In the genomic region with DNA sequence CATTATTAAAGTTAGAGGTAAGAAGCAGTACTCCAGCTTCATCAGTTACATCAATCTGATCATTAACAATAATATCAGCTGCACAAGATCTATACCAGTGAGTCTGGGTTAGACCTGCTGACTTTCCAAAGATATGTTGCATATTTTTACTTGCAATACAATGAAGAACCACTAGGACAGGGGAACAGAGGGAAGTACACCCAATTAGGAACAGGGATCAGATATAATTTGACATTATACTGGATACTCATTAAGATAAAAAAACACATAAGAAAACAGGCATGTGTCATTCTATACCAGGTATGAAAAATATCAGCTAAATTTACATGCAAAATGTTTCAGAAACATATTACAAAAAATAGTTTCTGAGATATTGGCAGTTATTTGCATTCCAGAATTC, we compare ENCODE assay signal across 23 cellular contexts.
DNase-seq lines count a peak whose midpoint lies in the region; ATAC-seq and TF ChIP-seq lines count a peak whose summit lies in the region.
"Had no signal": no experiment of that assay in that cellular context is flagged by ENCODE, and none has a peak within 500 bp of the region (broad histone marks: within the 10 kb centered on the region; RNA-seq: fewer than 3 reads in every experiment).

No MANE protein-coding gene starts in this region.

- H3K4ac ChIP-seq in H9 (ENCODE audit: low read depth, low read length) = no peak overlapping the region

- no peak for TF ChIP-seq POLR2A in testis (IDR thresholded peaks at IDR 0.05)

- H2BK120ac ChIP-seq in H9 (ENCODE audit: low read depth, low read length, poor library complexity, severe bottlenecking) = no peak overlapping the region

- H3K23ac ChIP-seq in H9 (ENCODE audit: insufficient read length, low read depth, low read length) = no peak overlapping the region

- no peak overlapping the region for H3K4me2 ChIP-seq in H9 (ENCODE audit: insufficient read depth, insufficient read length, low read length)
- H3K4me2 ChIP-seq in OCI-LY7 (ENCODE audit: low read length) = no peak overlapping the region

- H3K14ac ChIP-seq in H9 (ENCODE audit: insufficient read depth, low read length) = no peak overlapping the region

- H2AFZ ChIP-seq in H9 (ENCODE audit: low read length) = no peak overlapping the region
- no peak overlapping the region for H2AFZ ChIP-seq in OCI-LY7 (ENCODE audit: low read length)

- H4K91ac ChIP-seq in H9 (ENCODE audit: insufficient read length, low read depth, low read length) = no peak overlapping the region

- no peak overlapping the region for H4K5ac ChIP-seq in H9 (ENCODE audit: insufficient read length, low read depth, low read length)

- H3K27ac ChIP-seq in H9 (ENCODE audit: insufficient read length, low read depth, low read length) = no peak overlapping the region
- H3K27ac ChIP-seq in OCI-LY7 (ENCODE audit: low read depth, low read length, poor library complexity, severe bottlenecking) = no peak overlapping the region
- no peak overlapping the region for H3K27ac ChIP-seq in testis
- no peak overlapping the region for H3K27ac ChIP-seq in naive thymus-derived CD4-positive, alpha-beta T cell (ENCODE audit: low read depth, low read length)
- H3K27ac ChIP-seq: body of pancreas, dorsolateral prefrontal cortex, SJSA1, skin epidermis, upper lobe of right lung had no signal

- no peaks in the 10 kb centered on the region for H3K9me3 Mint-ChIP-seq in H9
- H3K9me3 Mint-ChIP-seq in naive thymus-derived CD4-positive, alpha-beta T cell = peaks cover 0 to 20% (median 9%) of the 10 kb centered on the region in 11 donors

- H3K79me2 ChIP-seq in H9 (ENCODE audit: insufficient read depth, low read length) (no peaks in the 10 kb centered on the region), OCI-LY7 (ENCODE audit: insufficient read depth, low read depth, low read length) (no peaks in the 10 kb centered on the region)

- H2AK5ac ChIP-seq in H9 (ENCODE audit: insufficient read length, low read length) = no peak overlapping the region

- H3K4me3 Mint-ChIP-seq in H9 = no peak overlapping the region
- H3K4me3 Mint-ChIP-seq in naive thymus-derived CD4-positive, alpha-beta T cell = no peak overlapping the region
- H3K4me3 Mint-ChIP-seq: activated CD8-positive, alpha-beta memory T cell treated with anti-CD3 and anti-CD28 coated beads, Interleukin-2, amount 10 ng/mL, durations not matched to agents 7 days and 5 days; CD4-positive, alpha-beta T cell had no signal

- no peak overlapping the region for H2BK5ac ChIP-seq in H9 (ENCODE audit: insufficient read length, low read length)

- H3K23me2 ChIP-seq in H9 (ENCODE audit: insufficient read length, low read depth, low read length, poor library complexity, severe bottlenecking) = no peaks in the 10 kb centered on the region

- TF ChIP-seq CTCF in H9 (conservative IDR thresholded peaks at IDR 0.05) (peak; percentile 58), OCI-LY7 (conservative IDR thresholded peaks at IDR 0.05; ENCODE audit: low read length) (peak; percentile 38), fibroblast of the aortic adventitia (IDR thresholded peaks at IDR 0.05; ENCODE audit: insufficient read depth, low read length) (peak; percentile 27), testis (IDR thresholded peaks at IDR 0.05) (peak in 2 of 3 experiments; percentile 5 to 36)

- H3K9ac ChIP-seq in H9 (ENCODE audit: extremely low read depth, insufficient read length, low read length) = no peak overlapping the region

- ATAC-seq in naive thymus-derived CD4-positive, alpha-beta T cell = no peak
- ATAC-seq: activated CD8-positive, alpha-beta memory T cell treated with anti-CD3 and anti-CD28 coated beads, Interleukin-2, amount 10 ng/mL, durations not matched to agents 7 days and 5 days; body of pancreas; left ventricle myocardium superior; upper lobe of right lung had no signal

- H3K27me3 ChIP-seq in H9 (ENCODE audit: insufficient read depth, low read length) (no peaks in the 10 kb centered on the region), testis (no peaks in the 10 kb centered on the region)
- H3K27me3 ChIP-seq in naive thymus-derived CD4-positive, alpha-beta T cell (ENCODE audit: control insufficient read depth in 2 of 2, insufficient read depth in 2 of 2, low read length in 2 of 2) = no peaks in the 10 kb centered on the region
- H3K27me3 ChIP-seq: body of pancreas, dorsolateral prefrontal cortex, MG63, SJSA1, upper lobe of right lung had no signal

- H3K4me1 Mint-ChIP-seq in H9 = 0 out of 4 replicates have a peak, but pooled peaks cover 0 to 4% of the 10 kb centered on the region in 2 experiments
- H3K4me1 Mint-ChIP-seq in naive thymus-derived CD4-positive, alpha-beta T cell = no peaks in the 10 kb centered on the region
- H3K4me1 Mint-ChIP-seq: activated CD8-positive, alpha-beta memory T cell treated with anti-CD3 and anti-CD28 coated beads, Interleukin-2, amount 10 ng/mL, durations not matched to agents 7 days and 5 days had no signal

- H3K18ac ChIP-seq in H9 (ENCODE audit: insufficient read length, low read depth, low read length) = no peak overlapping the region

- BruUV-seq in OCI-LY7 (replicated peaks; lab: Mats Ljungman, UMichigan) = no TSS peak

- intact Hi-C loops in OCI-LY7 (cut with micrococcal nuclease; ENCODE audit: unreplicated experiment) = no loop called here
- intact Hi-C loops in testis (cut with DNase I; ENCODE audit: low total_unique reads) = no loop called here
- intact Hi-C loops in naive thymus-derived CD4-positive, alpha-beta T cell (cut with micrococcal nuclease) = no loop called here

- CTCF ChIA-PET in OCI-LY7 (lab: Charles Lee; ENCODE audit: unreplicated experiment) = no interaction called here
- CTCF ChIA-PET in naive thymus-derived CD4-positive, alpha-beta T cell (lab: Charles Lee) = no interaction called here

- peaks cover 4% of the 10 kb centered on the region; the same call in 1 of the 2 replicates for H3K27me3 Mint-ChIP-seq in H9 (ENCODE audit: low read depth)
- H3K27me3 Mint-ChIP-seq in naive thymus-derived CD4-positive, alpha-beta T cell = no peaks in the 10 kb centered on the region
- H3K27me3 Mint-ChIP-seq: activated CD8-positive, alpha-beta memory T cell treated with anti-CD3 and anti-CD28 coated beads, Interleukin-2, amount 10 ng/mL, durations not matched to agents 7 days and 5 days; CD4-positive, alpha-beta T cell had no signal

- no peaks in the 10 kb centered on the region for H3K36me3 ChIP-seq in OCI-LY7 (ENCODE audit: insufficient read depth, low read length)
- no peaks in the 10 kb centered on the region for H3K36me3 ChIP-seq in testis (ENCODE audit: low read depth, missing control alignments)
- no peaks in the 10 kb centered on the region for H3K36me3 ChIP-seq in naive thymus-derived CD4-positive, alpha-beta T cell (ENCODE audit: control insufficient read depth in 2 of 3, insufficient read depth in 3 of 3, low read length in 3 of 3)
- H3K36me3 ChIP-seq: MG63, SJSA1, upper lobe of right lung had no signal

- H3K56ac ChIP-seq in H9 (ENCODE audit: insufficient read length, low read depth, low read length) = no peak overlapping the region

- H3K4me1 ChIP-seq in H9 (ENCODE audit: insufficient read depth, low read length) (no peaks in the 10 kb centered on the region), OCI-LY7 (ENCODE audit: insufficient read depth, low read length, poor library complexity, severe bottlenecking) (no peaks in the 10 kb centered on the region), testis (no peaks in the 10 kb centered on the region)
- no peaks in the 10 kb centered on the region for H3K4me1 ChIP-seq in naive thymus-derived CD4-positive, alpha-beta T cell (ENCODE audit: control insufficient read depth in 2 of 2, insufficient read depth in 2 of 2, low read length in 2 of 2)
- H3K4me1 ChIP-seq: body of pancreas, SJSA1, upper lobe of right lung had no signal

- H2BK20ac ChIP-seq in H9 (ENCODE audit: low read depth, low read length, poor library complexity, severe bottlenecking) = no peak overlapping the region

- no peak overlapping the region for H3T11ph ChIP-seq in H9 (ENCODE audit: low read length)

- H4K8ac ChIP-seq in H9 (replicated peaks; ENCODE audit: insufficient read length, low read depth, low read length) = no peak overlapping the region

- no peaks in the 10 kb centered on the region for H3K79me1 ChIP-seq in H9 (ENCODE audit: insufficient read depth, low read depth, low read length, poor library complexity, severe bottlenecking)

- POLR2A ChIA-PET in OCI-LY7 (lab: Charles Lee) = interaction anchor here (0.6 kb wide), 1 partner anchor 421 kb away, joined by 4 read pairs; no protein-coding TSS in a partner anchor
- POLR2A ChIA-PET in naive thymus-derived CD4-positive, alpha-beta T cell (lab: Charles Lee) = no interaction called here

- H3K4me3 ChIP-seq in OCI-LY7 (ENCODE audit: low read depth, low read length, poor library complexity, severe bottlenecking) = no peak overlapping the region
- H3K4me3 ChIP-seq in fibroblast of the aortic adventitia (ENCODE audit: low read depth, low read length) = no peak overlapping the region
- no peak overlapping the region for H3K4me3 ChIP-seq in testis
- H3K4me3 ChIP-seq in naive thymus-derived CD4-positive, alpha-beta T cell (ENCODE audit: low read length) = no peak overlapping the region
- H3K4me3 ChIP-seq: body of pancreas, dorsolateral prefrontal cortex, MG63, SJSA1, skin epidermis, upper lobe of right lung had no signal

- no peak overlapping the region for H3K27ac Mint-ChIP-seq in H9
- no peak overlapping the region for H3K27ac Mint-ChIP-seq in naive thymus-derived CD4-positive, alpha-beta T cell
- H3K27ac Mint-ChIP-seq: activated CD8-positive, alpha-beta memory T cell treated with anti-CD3 and anti-CD28 coated beads, Interleukin-2, amount 10 ng/mL, durations not matched to agents 7 days and 5 days; CD4-positive, alpha-beta T cell had no signal

- H2BK15ac ChIP-seq in H9 (ENCODE audit: low read depth, low read length) = no peak overlapping the region

- no peaks in the 10 kb centered on the region for H3K36me3 Mint-ChIP-seq in H9 (ENCODE audit: insufficient read depth in 1 of 3, low read depth in 3 of 3)
- H3K36me3 Mint-ChIP-seq in naive thymus-derived CD4-positive, alpha-beta T cell = no peaks in the 10 kb centered on the region
- H3K36me3 Mint-ChIP-seq: activated CD8-positive, alpha-beta memory T cell treated with anti-CD3 and anti-CD28 coated beads, Interleukin-2, amount 10 ng/mL, durations not matched to agents 7 days and 5 days had no signal

- H3K9me3 ChIP-seq in H9 (ENCODE audit: control insufficient read depth, low read depth, low read length) (no peaks in the 10 kb centered on the region), OCI-LY7 (ENCODE audit: low read length) (no peaks in the 10 kb centered on the region), testis (no peaks in the 10 kb centered on the region)
- H3K9me3 ChIP-seq in naive thymus-derived CD4-positive, alpha-beta T cell (ENCODE audit: control insufficient read depth in 2 of 3, low read length in 3 of 3) = no peaks in the 10 kb centered on the region
- H3K9me3 ChIP-seq: body of pancreas, MG63, upper lobe of right lung had no signal

- no peak overlapping the region for H2BK12ac ChIP-seq in H9 (ENCODE audit: insufficient read length, low read depth, low read length)

- H4K20me1 ChIP-seq in H9 (ENCODE audit: control insufficient read depth, insufficient read depth, insufficient read length) (no peaks in the 10 kb centered on the region), OCI-LY7 (ENCODE audit: insufficient read depth, low read length) (no peaks in the 10 kb centered on the region)

- no peaks in the 10 kb centered on the region for H3K9me2 ChIP-seq in OCI-LY7 (ENCODE audit: insufficient read depth, low read length)

- DNase-seq in H9 = no peak
- DNase-seq in OCI-LY7 (ENCODE audit: low spot score) = no peak
- no peak for DNase-seq in fibroblast of the aortic adventitia (ENCODE audit: low read depth)
- DNase-seq in testis = no peak
- no peak for DNase-seq in naive thymus-derived CD4-positive, alpha-beta T cell
- no peak for DNase-seq in NCI-H510A (lab: John Stamatoyannopoulos, UW)
- DNase-seq in GF-D8 (lab: John Stamatoyannopoulos, UW) = no peak
- DNase-seq: activated CD4-positive, CD25-positive, alpha-beta regulatory T cell; activated CD8-positive, alpha-beta memory T cell treated with anti-CD3 and anti-CD28 coated beads, Interleukin-2, amount 10 ng/mL, durations not matched to agents 7 days and 5 days; activated T-cell treated with anti-CD3 and anti-CD28 coated beads, Interleukin-2, amount 50 U/mL, for 48 hours; body of pancreas; CD4-positive, alpha-beta T cell; cerebellar nuclear complex; dorsolateral prefrontal cortex; HCEC 1CT; left ventricle myocardium superior; MG63; NCI-H1436; NCI-H524; T-helper 1 cell; upper lobe of right lung had no signal
